15 cellular contexts compared by ENCODE assay signal in genomic region chr12:66620703-66621102, GRCh38. TPM values are rescaled to one million over a fixed set of nuclear protein-coding genes. Genes with fewer than 3 reads are reported as not detected.
"Had no signal": no experiment of that assay in that cellular context is flagged by ENCODE, and none has a peak within 500 bp of the region (broad histone marks: within the 10 kb centered on the region; RNA-seq: fewer than 3 reads in every experiment).

No MANE protein-coding gene starts in this region.

- H3K36me3 Mint-ChIP-seq: immature natural killer cell, type B pancreatic cell had no signal

- H3K4me1 ChIP-seq: ascending aorta, esophagus muscularis mucosa, sigmoid colon, suprapubic skin had no signal

- H3K9me3 Mint-ChIP-seq: immature natural killer cell, neural crest cell, type B pancreatic cell had no signal

- H3K27me3 Mint-ChIP-seq: type B pancreatic cell had no signal

- H3K4me3 Mint-ChIP-seq: activated CD8-positive, alpha-beta T cell treated with anti-CD3 and anti-CD28 coated beads, Interleukin-2, amount 10 ng/mL, durations not matched to agents 7 days and 5 days; immature natural killer cell; neural crest cell; type B pancreatic cell had no signal

- DNase-seq: activated CD4-positive, alpha-beta T cell treated with anti-CD3 and anti-CD28 coated beads for 48 hours; activated CD8-positive, alpha-beta memory T cell treated with anti-CD3 and anti-CD28 coated beads, Interleukin-2, amount 50 U/mL, for 48 hours; activated CD8-positive, alpha-beta T cell treated with anti-CD3 and anti-CD28 coated beads, Interleukin-2, amount 10 ng/mL, durations not matched to agents 7 days and 5 days; activated naive CD4-positive, alpha-beta T cell; immature natural killer cell; ovary; sigmoid colon; stimulated activated CD4-positive, alpha-beta T cell treated with anti-CD3 and anti-CD28 coated beads, Interleukin-12 subunit alpha, Interleukin-12 subunit beta, amount 100 ng/mL, for 4 hours; stimulated activated CD4-positive, alpha-beta T cell treated with anti-CD3 and anti-CD28 coated beads, Interleukin-2, amount 100 ng/mL, for 48 hours; stimulated activated naive CD8-positive, alpha-beta T cell treated with anti-CD3 and anti-CD28 coated beads, Interleukin-15, Interleukin-2, amounts not matched to agents 100 U/mL and 50 U/mL, for 24 hours had no signal

- H3K27ac Mint-ChIP-seq: activated CD8-positive, alpha-beta T cell treated with anti-CD3 and anti-CD28 coated beads, Interleukin-2, amount 10 ng/mL, durations not matched to agents 7 days and 5 days; immature natural killer cell; type B pancreatic cell had no signal

- ATAC-seq: activated CD8-positive, alpha-beta T cell treated with anti-CD3 and anti-CD28 coated beads, Interleukin-2, amount 10 ng/mL, durations not matched to agents 7 days and 5 days; stimulated activated naive CD8-positive, alpha-beta T cell treated with anti-CD3 and anti-CD28 coated beads, Interleukin-15, Interleukin-2, amounts not matched to agents 100 U/mL and 50 U/mL, for 24 hours had no signal

- H3K4me1 Mint-ChIP-seq: immature natural killer cell had no signal

- H3K4me3 ChIP-seq: ascending aorta, esophagus muscularis mucosa, ovary, sigmoid colon, suprapubic skin had no signal

- H3K9me3 ChIP-seq: ascending aorta, esophagus muscularis mucosa, ovary, sigmoid colon, suprapubic skin had no signal

- H3K36me3 ChIP-seq: ascending aorta, esophagus muscularis mucosa, ovary, sigmoid colon, suprapubic skin had no signal

- H3K27ac ChIP-seq: ascending aorta, esophagus muscularis mucosa, ovary, sigmoid colon, suprapubic skin had no signal

RNA-seq across cellular contexts. Expression of gene GRIP1, which starts 58.2 kb away (rescaled TPM):
- total RNA-seq: ascending aorta had no signal
